8 cellular contexts compared by ENCODE assay signal in the genomic region with DNA sequence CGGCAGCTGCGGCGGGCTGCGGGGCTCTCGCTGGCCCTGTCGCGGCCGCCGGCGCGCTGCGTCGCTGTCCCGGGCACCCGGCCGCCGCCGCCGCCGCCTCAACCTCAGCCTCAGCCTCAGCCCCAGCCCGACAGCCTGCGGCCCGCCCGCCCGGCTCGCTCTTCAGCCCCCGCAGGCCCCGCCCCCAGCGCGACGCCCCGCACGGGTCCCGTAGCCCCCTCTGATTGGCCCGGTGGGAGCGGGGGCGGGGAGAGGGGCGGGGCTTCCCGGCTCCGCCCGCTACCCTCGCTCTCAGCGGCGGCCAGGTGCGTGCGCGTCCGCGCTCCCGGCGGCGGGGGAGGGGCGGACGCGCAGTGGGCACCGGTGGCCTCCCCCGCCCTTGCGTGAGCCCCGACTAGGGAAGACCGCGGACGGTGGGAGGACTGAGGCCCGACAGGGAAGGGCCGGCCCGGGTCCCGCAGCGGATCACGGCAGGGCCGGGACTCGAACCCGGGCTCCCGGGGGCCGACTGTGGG. TPM values are rescaled to one million over a fixed set of nuclear protein-coding genes. Genes with fewer than 3 reads are reported as not detected.
DNase-seq lines count a peak whose midpoint lies in the region; ATAC-seq and TF ChIP-seq lines count a peak whose summit lies in the region.

A gene with protein sequence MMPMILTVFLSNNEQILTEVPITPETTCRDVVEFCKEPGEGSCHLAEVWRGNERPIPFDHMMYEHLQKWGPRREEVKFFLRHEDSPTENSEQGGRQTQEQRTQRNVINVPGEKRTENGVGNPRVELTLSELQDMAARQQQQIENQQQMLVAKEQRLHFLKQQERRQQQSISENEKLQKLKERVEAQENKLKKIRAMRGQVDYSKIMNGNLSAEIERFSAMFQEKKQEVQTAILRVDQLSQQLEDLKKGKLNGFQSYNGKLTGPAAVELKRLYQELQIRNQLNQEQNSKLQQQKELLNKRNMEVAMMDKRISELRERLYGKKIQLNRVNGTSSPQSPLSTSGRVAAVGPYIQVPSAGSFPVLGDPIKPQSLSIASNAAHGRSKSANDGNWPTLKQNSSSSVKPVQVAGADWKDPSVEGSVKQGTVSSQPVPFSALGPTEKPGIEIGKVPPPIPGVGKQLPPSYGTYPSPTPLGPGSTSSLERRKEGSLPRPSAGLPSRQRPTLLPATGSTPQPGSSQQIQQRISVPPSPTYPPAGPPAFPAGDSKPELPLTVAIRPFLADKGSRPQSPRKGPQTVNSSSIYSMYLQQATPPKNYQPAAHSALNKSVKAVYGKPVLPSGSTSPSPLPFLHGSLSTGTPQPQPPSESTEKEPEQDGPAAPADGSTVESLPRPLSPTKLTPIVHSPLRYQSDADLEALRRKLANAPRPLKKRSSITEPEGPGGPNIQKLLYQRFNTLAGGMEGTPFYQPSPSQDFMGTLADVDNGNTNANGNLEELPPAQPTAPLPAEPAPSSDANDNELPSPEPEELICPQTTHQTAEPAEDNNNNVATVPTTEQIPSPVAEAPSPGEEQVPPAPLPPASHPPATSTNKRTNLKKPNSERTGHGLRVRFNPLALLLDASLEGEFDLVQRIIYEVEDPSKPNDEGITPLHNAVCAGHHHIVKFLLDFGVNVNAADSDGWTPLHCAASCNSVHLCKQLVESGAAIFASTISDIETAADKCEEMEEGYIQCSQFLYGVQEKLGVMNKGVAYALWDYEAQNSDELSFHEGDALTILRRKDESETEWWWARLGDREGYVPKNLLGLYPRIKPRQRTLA (minus strand): TSS at position 137 of the 515 bp plus-strand sequence. CDS start 268 bp downstream, outside the sequence.

- no peaks in the 10 kb centered on the region for H3K79me2 ChIP-seq in fibroblast of lung (ENCODE audit: control insufficient read depth, insufficient read depth, low read length)

- no peak for TF ChIP-seq RAD21 in IMR-90 (IDR thresholded peaks at IDR 0.05; ENCODE audit: low read length)

- no peak within 1 kb of the TSS for H2AK5ac ChIP-seq in IMR-90 (ENCODE audit: low read depth, low read length)

- peak within 1 kb of the TSS in 9 of 10 donors; percentile 47 to 97 (median 89) for H3K27ac Mint-ChIP-seq in naive thymus-derived CD8-positive, alpha-beta T cell
- peak within 1 kb of the TSS; percentile 45 for H3K27ac Mint-ChIP-seq in stimulated activated memory B cell treated with anti-CD40 and anti-IgM and Interleukin-4, amounts not matched to agents 10 μg/mL and 1 μg/mL and 100 μg/mL, for 72 hours

- POLR2A ChIA-PET in IMR-90 (lab: Charles Lee; ENCODE audit: unreplicated experiment), result no interaction called here
- POLR2A ChIA-PET in Panc1 (lab: Charles Lee), result no interaction called here
- POLR2A ChIA-PET in naive thymus-derived CD8-positive, alpha-beta T cell (lab: Charles Lee), result interaction anchor here (1.1 kb wide), 1 partner anchor 14 kb away, joined by 3 read pairs; no protein-coding TSS in a partner anchor

- no peak within 1 kb of the TSS for H2BK20ac ChIP-seq in IMR-90 (ENCODE audit: low read depth, low read length)

- H3K9me3 ChIP-seq in IMR-90 (ENCODE audit: control insufficient read depth, insufficient read depth, low read length) (no peaks in the 10 kb centered on the region), Panc1 (ENCODE audit: control insufficient read depth, insufficient read depth, low read depth, low read length) (no peaks in the 10 kb centered on the region), fibroblast of lung (ENCODE audit: control insufficient read depth, insufficient read depth, low read depth, low read length) (no peaks in the 10 kb centered on the region)

- no peak within 1 kb of the TSS for H3K14ac ChIP-seq in IMR-90 (replicated peaks; ENCODE audit: low read depth, low read length)

- peak within 1 kb of the TSS; percentile 99 for H3K4me2 ChIP-seq in IMR-90 (ENCODE audit: low read depth, low read length)
- H3K4me2 ChIP-seq in fibroblast of lung (ENCODE audit: extremely low read depth, insufficient read depth, low read length), result peak within 1 kb of the TSS; percentile 75

- no peak within 1 kb of the TSS for H2BK5ac ChIP-seq in IMR-90 (ENCODE audit: low read depth, low read length, poor library complexity, severe bottlenecking)

- H2BK120ac ChIP-seq in IMR-90 (ENCODE audit: low read depth, low read length), result no peak within 1 kb of the TSS

- peak within 1 kb of the TSS; percentile 88 for H3K4me3 ChIP-seq in IMR-90 (ENCODE audit: insufficient read depth, low read depth, low read length)
- peak within 1 kb of the TSS; percentile 55 to 70 for H3K4me3 ChIP-seq in Panc1 (ENCODE audit: low read depth in 2 of 2, low read length in 2 of 2)
- peak within 1 kb of the TSS; percentile 60 to 74 (median 69) for H3K4me3 ChIP-seq in fibroblast of lung (replicated peaks in 1 of 4; ENCODE audit: control extremely low read depth in 1 of 4, insufficient read depth in 1 of 4, low read depth in 3 of 4, low read length in 4 of 4)

- H3K23ac ChIP-seq in IMR-90 (ENCODE audit: low read depth, low read length), result peak within 1 kb of the TSS; percentile 19

- H2AFZ ChIP-seq in IMR-90 (replicated peaks; ENCODE audit: low read length, poor library complexity) (peak within 1 kb of the TSS; percentile 96), fibroblast of lung (ENCODE audit: low read length) (peak within 1 kb of the TSS; percentile 35)

- TF ChIP-seq POLR2A in IMR-90 (IDR thresholded peaks at IDR 0.05; ENCODE audit: low read depth, low read length), result 0 out of 2 replicates have a peak, but pooled peaks have one; percentile 44

- no peaks in the 10 kb centered on the region for H3K9me3 Mint-ChIP-seq in naive thymus-derived CD8-positive, alpha-beta T cell
- no peaks in the 10 kb centered on the region for H3K9me3 Mint-ChIP-seq in stimulated activated memory B cell treated with anti-CD40 and anti-IgM and Interleukin-4, amounts not matched to agents 10 μg/mL and 1 μg/mL and 100 μg/mL, for 72 hours

- H4K20me1 ChIP-seq in IMR-90 (ENCODE audit: insufficient read depth, low read length) (no peaks in the 10 kb centered on the region), fibroblast of lung (ENCODE audit: control insufficient read depth, extremely low read depth, insufficient read depth, low read length) (no peaks in the 10 kb centered on the region)

- no peak within 1 kb of the TSS for H3K4ac ChIP-seq in IMR-90 (ENCODE audit: low read depth, low read length)

- H3K79me1 ChIP-seq in IMR-90 (ENCODE audit: low read depth in 1 of 2, low read length in 2 of 2), result peaks cover 0 to 6% of the 10 kb centered on the region in 2 experiments; a peak in 1 of 4 replicates

- 0% methylated on average over 2 of the region's 73 CpGs; no CpG with 5 or more reads in 1 of the 2 experiments for WGBS in IMR-90 (ENCODE audit: extremely low coverage in 2 of 2, insufficient read length in 1 of 2), 2 experiments

- no peak within 1 kb of the TSS for H4K5ac ChIP-seq in IMR-90 (ENCODE audit: low read depth, low read length)

- H3K9me1 ChIP-seq in IMR-90 (ENCODE audit: insufficient read depth, low read length), result no peaks in the 10 kb centered on the region

- peaks cover 0 to 6% (median 0%) of the 10 kb centered on the region in 3 donors for H3K36me3 Mint-ChIP-seq in naive thymus-derived CD8-positive, alpha-beta T cell
- H3K36me3 Mint-ChIP-seq in stimulated activated memory B cell treated with anti-CD40 and anti-IgM and Interleukin-4, amounts not matched to agents 10 μg/mL and 1 μg/mL and 100 μg/mL, for 72 hours, result no peaks in the 10 kb centered on the region

- no peak within 1 kb of the TSS for H3K18ac ChIP-seq in IMR-90 (ENCODE audit: low read depth, low read length)

- no peak within 1 kb of the TSS for H3K56ac ChIP-seq in IMR-90 (ENCODE audit: extremely low read depth, insufficient read depth, low read length)

- H2AK9ac ChIP-seq in IMR-90 (replicated peaks; ENCODE audit: low read depth, low read length, poor library complexity), result peak within 1 kb of the TSS; percentile 29

- no peak within 1 kb of the TSS for H2BK15ac ChIP-seq in IMR-90 (ENCODE audit: low read depth, low read length)

- intact Hi-C loops in IMR-90 (cut with micrococcal nuclease), result no loop called here
- intact Hi-C loops in Panc1 (cut with micrococcal nuclease; ENCODE audit: unreplicated experiment), result no loop called here

- no peak within 1 kb of the TSS for H3K27ac ChIP-seq in IMR-90 (ENCODE audit: insufficient read depth, low read length)
- peak within 1 kb of the TSS; percentile 65 for H3K27ac ChIP-seq in Panc1 (ENCODE audit: low read length)
- peak within 1 kb of the TSS; percentile 13 for H3K27ac ChIP-seq in fibroblast of lung (ENCODE audit: insufficient read depth, low read length)

- TF ChIP-seq CTCF in IMR-90 (conservative IDR thresholded peaks at IDR 0.05; ENCODE audit: low read depth, low read length) (no peak), Panc1 (IDR thresholded peaks at IDR 0.05) (no peak), fibroblast of lung (conservative IDR thresholded peaks at IDR 0.05 in 1 of 2, IDR thresholded peaks at IDR 0.05 in 1 of 2; ENCODE audit: low read depth in 1 of 2, low read length in 2 of 2) (no peak)

- H3K4me3 Mint-ChIP-seq in naive thymus-derived CD8-positive, alpha-beta T cell, result peak within 1 kb of the TSS; percentile 83 to 96 (median 91)
- H3K4me3 Mint-ChIP-seq in stimulated activated memory B cell treated with anti-CD40 and anti-IgM and Interleukin-4, amounts not matched to agents 10 μg/mL and 1 μg/mL and 100 μg/mL, for 72 hours, result peak within 1 kb of the TSS; percentile 80

- peaks cover 19% of the 10 kb centered on the region for H3K27me3 ChIP-seq in IMR-90 (ENCODE audit: control insufficient read depth, insufficient read depth, low read length)
- no peaks in the 10 kb centered on the region for H3K27me3 ChIP-seq in Panc1 (ENCODE audit: control insufficient read depth, insufficient read depth, low read length)
- H3K27me3 ChIP-seq in fibroblast of lung (ENCODE audit: control insufficient read depth, insufficient read depth, low read length), result peaks cover 6% of the 10 kb centered on the region

- H3K4me1 Mint-ChIP-seq in naive thymus-derived CD8-positive, alpha-beta T cell, result peaks cover 10 to 19% (median 18%) of the 10 kb centered on the region in 4 donors
- H3K4me1 Mint-ChIP-seq in stimulated activated memory B cell treated with anti-CD40 and anti-IgM and Interleukin-4, amounts not matched to agents 10 μg/mL and 1 μg/mL and 100 μg/mL, for 72 hours, result peaks cover 10% of the 10 kb centered on the region

- in situ Hi-C loops in IMR-90 (cut with MboI; ENCODE audit: low sequenced_read_pairs), result no loop called here
- in situ Hi-C loops in Panc1 (cut with HindIII; ENCODE audit: low pct_unique_long_range_greater_than_20kb, low sequenced_read_pairs), result no loop called here

- BruUV-seq in IMR-90 (replicated peaks; lab: Mats Ljungman, UMichigan) (no TSS peak), Panc1 (replicated peaks; lab: Mats Ljungman, UMichigan) (no TSS peak)

- H4K8ac ChIP-seq in IMR-90 (ENCODE audit: low read depth in 2 of 2, low read length in 2 of 2), result 0 out of 4 replicates have a peak within 1 kb of the TSS, but pooled peaks of 1 of the 2 experiments have one; percentile 33

- H3K4me1 ChIP-seq in IMR-90 (ENCODE audit: control insufficient read depth, insufficient read depth, low read length), result no peaks in the 10 kb centered on the region
- H3K4me1 ChIP-seq in Panc1 (ENCODE audit: control insufficient read depth, insufficient read depth, low read length), result peaks cover 6% of the 10 kb centered on the region; the same call in 1 of the 2 replicates
- no peaks in the 10 kb centered on the region for H3K4me1 ChIP-seq in fibroblast of lung (ENCODE audit: control insufficient read depth, extremely low read depth, insufficient read depth, low read length)

- H3K27me3 Mint-ChIP-seq in naive thymus-derived CD8-positive, alpha-beta T cell, result peaks cover 0 to 5% (median 0%) of the 10 kb centered on the region in 5 donors
- no peaks in the 10 kb centered on the region for H3K27me3 Mint-ChIP-seq in stimulated activated memory B cell treated with anti-CD40 and anti-IgM and Interleukin-4, amounts not matched to agents 10 μg/mL and 1 μg/mL and 100 μg/mL, for 72 hours

- CTCF ChIA-PET in IMR-90 (lab: Yijun Ruan, JAX) (no interaction called here), Panc1 (lab: Charles Lee) (no interaction called here)

- H3K36me3 ChIP-seq in IMR-90 (ENCODE audit: control insufficient read depth, insufficient read depth, low read length) (no peaks in the 10 kb centered on the region), Panc1 (ENCODE audit: control insufficient read depth, insufficient read depth, low read length) (no peaks in the 10 kb centered on the region), fibroblast of lung (ENCODE audit: control insufficient read depth, insufficient read depth, low read length) (no peaks in the 10 kb centered on the region)

- ATAC-seq in GM21528 (IDR thresholded peaks at IDR 0.05; ENCODE audit: low FRiP score, unreplicated experiment) (peak; percentile 86), IMR-90 (ENCODE audit: low read depth) (peak; percentile 99), Panc1 (peak; percentile 97)
- peak; percentile 93 to 96 for ATAC-seq in naive thymus-derived CD8-positive, alpha-beta T cell
- peak; percentile 96 for ATAC-seq in stimulated activated memory B cell treated with anti-CD40 and anti-IgM and Interleukin-4, amounts not matched to agents 10 μg/mL and 1 μg/mL and 100 μg/mL, for 72 hours

- peak; percentile 49 for DNase-seq in DMS 273 treated with DMSO at 0.1 percent for 48 hours (lab: John Stamatoyannopoulos, UW)
- DNase-seq in IMR-90, result peak; percentile 71
- DNase-seq in Panc1 (ENCODE audit: low read depth, low spot score), result no peak
- peak; percentile 86 to 94 for DNase-seq in activated T-helper 1 cell treated with anti-CD3 and anti-CD28 coated beads, Interleukin-2, amount 50 U/mL, for 16 hours (ENCODE audit: low read depth in 1 of 2, low spot score in 1 of 2)
- DNase-seq in fibroblast of lung (ENCODE audit: low read depth in 2 of 2), result peak; percentile 75 to 79
- peak; percentile 86 to 98 (median 92) for DNase-seq in naive thymus-derived CD8-positive, alpha-beta T cell

- no peak within 1 kb of the TSS for H4K91ac ChIP-seq in IMR-90 (ENCODE audit: insufficient read depth, low read depth, low read length)

- H3K9ac ChIP-seq in IMR-90 (ENCODE audit: low read depth, low read length) (peak within 1 kb of the TSS; percentile 46; the same call in 1 of the 2 replicates), fibroblast of lung (ENCODE audit: insufficient read depth, low read length) (peak within 1 kb of the TSS; percentile 53)

- dilution Hi-C loops in IMR-90 (cut with HindIII; ENCODE audit: low sequenced_read_pairs, unreplicated experiment), result no loop called here

RNA-seq across cellular contexts. Expression of the gene that starts here (rescaled TPM):
- total RNA-seq in IMR-90 (2012; rRNA removed) (1.6 and 2.2 TPM in 2 replicates), Panc1 (2021; ENCODE audit: unreplicated experiment) (19.0 TPM), fibroblast of lung (1.3 and 2.0 TPM in 2 replicates)
- polyA plus RNA-seq in IMR-90 (2012; rRNA removed) (2.8 and 3.7 TPM in 2 replicates), fibroblast of lung (2.7 and 3.3 TPM in 2 replicates)
- polyA plus RNA-seq in IMR-90 (2012; cell fraction: cytosol; rRNA removed), result 0.86 and 1.6 TPM in 2 replicates
- 16.1 and 16.3 TPM in 2 replicates for polyA plus RNA-seq in IMR-90 (2012; cell fraction: nucleus; rRNA removed; ENCODE audit: low replicate concordance)
- 14.1 TPM for polyA plus RNA-seq in Panc1 (2012; ENCODE audit: insufficient read length)
- polyA plus RNA-seq in fibroblast of lung (2012), result 1.8 and 5.1 TPM in 2 replicates
- 5.5 and 20.9 TPM in 2 replicates for polyA minus RNA-seq in fibroblast of lung (ENCODE audit: low replicate concordance)
- 10 to 100 TPM; 38.0 to 40.3 TPM for total RNA-seq in naive thymus-derived CD8-positive, alpha-beta T cell
- polyA plus RNA-seq in naive thymus-derived CD8-positive, alpha-beta T cell, result 1 to 10 TPM; 2.5 to 6.8 (median 4.1) TPM
